In the genomic region with DNA sequence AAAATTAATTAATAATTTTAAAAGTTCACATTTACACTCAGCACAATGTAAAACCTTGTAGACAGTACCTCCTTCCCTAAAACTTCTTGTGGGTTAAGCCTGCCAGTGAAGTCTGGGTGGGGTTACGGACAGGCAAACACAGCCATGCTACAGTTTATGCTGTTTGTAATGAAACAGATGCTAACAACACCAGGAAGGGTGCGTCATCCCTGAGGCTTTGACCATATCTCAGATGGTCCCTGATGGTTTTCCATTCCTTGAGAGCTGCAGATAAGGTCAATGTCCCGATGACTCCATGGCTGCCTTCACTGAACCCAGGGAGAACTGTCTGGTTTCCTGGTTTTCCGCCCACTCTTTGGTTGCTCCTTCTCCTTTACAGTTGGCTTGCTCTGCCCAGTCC, we compare ENCODE assay signal across 20 cellular contexts.
"Had no signal": no experiment of that assay in that cellular context is flagged by ENCODE, and none has a peak within 500 bp of the region (broad histone marks: within the 10 kb centered on the region; RNA-seq: fewer than 3 reads in every experiment).

No MANE protein-coding gene starts in this region.

- H3K4me1 ChIP-seq: pancreas had no signal

- H3K36me3 Mint-ChIP-seq: activated CD8-positive, alpha-beta memory T cell treated with anti-CD3 and anti-CD28 coated beads, Interleukin-2, amount 10 ng/mL, durations not matched to agents 7 days and 5 days; activated naive CD4-positive, alpha-beta T cell treated with anti-CD3 and anti-CD28 coated beads, Interleukin-2, amount 50 U/mL, for 72 hours; memory B cell; neural progenitor cell had no signal

- H3K4me3 ChIP-seq: esophagus squamous epithelium, gastroesophageal sphincter, left ventricle myocardium inferior, neural progenitor cell, pancreas, thoracic aorta, uterus had no signal

- H3K27me3 ChIP-seq: brain microvascular endothelial cell, esophagus squamous epithelium, gastroesophageal sphincter, neural progenitor cell, pancreas, uterus had no signal

- H3K9me3 Mint-ChIP-seq: activated T-cell treated with anti-CD3 and anti-CD28 coated beads, Interleukin-2, amount 50 U/mL, for 4 hours had no signal

- H3K4me3 Mint-ChIP-seq: activated CD8-positive, alpha-beta memory T cell treated with anti-CD3 and anti-CD28 coated beads, Interleukin-2, amount 10 ng/mL, durations not matched to agents 7 days and 5 days; activated T-cell treated with anti-CD3 and anti-CD28 coated beads, Interleukin-2, amount 50 U/mL, for 4 hours; memory B cell; neural progenitor cell; stimulated activated naive CD8-positive, alpha-beta T cell treated with anti-CD3 and anti-CD28 coated beads, Interleukin-15, amount 100 ng/mL, for 72 hours had no signal

- H3K27ac Mint-ChIP-seq: activated CD8-positive, alpha-beta memory T cell treated with anti-CD3 and anti-CD28 coated beads, Interleukin-2, amount 10 ng/mL, durations not matched to agents 7 days and 5 days; activated naive CD4-positive, alpha-beta T cell treated with anti-CD3 and anti-CD28 coated beads, Interleukin-2, amount 50 U/mL, for 72 hours; memory B cell; neural progenitor cell had no signal

- H3K36me3 ChIP-seq: brain microvascular endothelial cell, esophagus squamous epithelium, gastroesophageal sphincter, left ventricle myocardium inferior, neural progenitor cell, pancreas, thoracic aorta, uterus had no signal

- H3K9me3 ChIP-seq: esophagus squamous epithelium, left ventricle myocardium inferior, pancreas, thoracic aorta, uterus had no signal

- DNase-seq: activated CD8-positive, alpha-beta memory T cell treated with anti-CD3 and anti-CD28 coated beads, Interleukin-2, amount 10 ng/mL, durations not matched to agents 7 days and 5 days; activated effector memory CD4-positive, alpha-beta T cell treated with anti-CD3 and anti-CD28 coated beads, Interleukin-2, amount 50 U/mL, for 16 hours; activated T-cell treated with anti-CD3 and anti-CD28 coated beads, Interleukin-2, amount 50 U/mL, for 4 hours; amygdala; brain microvascular endothelial cell; esophagus squamous epithelium; kidney; left ventricle myocardium inferior; pancreas; stimulated activated CD4-positive, alpha-beta T cell treated with anti-CD3 and anti-CD28 coated beads, Interleukin-4, amount 100 ng/mL, for 4 hours; stimulated activated naive CD8-positive, alpha-beta T cell treated with anti-CD3 and anti-CD28 coated beads, Interleukin-15, amount 100 ng/mL, for 72 hours; T-helper 2 cell; uterus had no signal

- H3K27ac ChIP-seq: brain microvascular endothelial cell, esophagus squamous epithelium, gastroesophageal sphincter, left ventricle myocardium inferior, neural progenitor cell, pancreas, thoracic aorta, uterus had no signal

- H3K27me3 Mint-ChIP-seq: activated CD8-positive, alpha-beta memory T cell treated with anti-CD3 and anti-CD28 coated beads, Interleukin-2, amount 10 ng/mL, durations not matched to agents 7 days and 5 days had no signal

- FAIRE-seq: kidney, pancreas, TTC549 had no signal

- ATAC-seq: activated CD4-positive, CD25-positive, alpha-beta regulatory T cell treated with anti-CD3 and anti-CD28 coated beads, Interleukin-2, amount 50 U/mL, for 24 hours; activated CD8-positive, alpha-beta memory T cell treated with anti-CD3 and anti-CD28 coated beads, Interleukin-2, amount 10 ng/mL, durations not matched to agents 7 days and 5 days; activated naive CD4-positive, alpha-beta T cell treated with anti-CD3 and anti-CD28 coated beads, Interleukin-2, amount 50 U/mL, for 72 hours; activated T-cell treated with anti-CD3 and anti-CD28 coated beads, Interleukin-2, amount 50 U/mL, for 4 hours; gastroesophageal sphincter; pancreas; stimulated activated naive CD8-positive, alpha-beta T cell treated with anti-CD3 and anti-CD28 coated beads, Interleukin-15, amount 100 ng/mL, for 72 hours had no signal
